Comparison of ENCODE assay signal across 1 cellular context in genomic region chr11:119114351-119114750, GRCh38.
TF ChIP-seq lines count a peak whose summit lies in the region.

No MANE protein-coding gene starts in this region.

TF ChIP-seq in SK-N-SH treated with all-trans-retinoic acid at 6 μM for 48 hours, 23 proteins besides CTCF, POLR2A, EP300 and RAD21 (continued from another document):
- TF ChIP-seq PPARA (CRISPR knock-in tag; IDR thresholded peaks at IDR 0.05; ENCODE audit: borderline replicate concordance) (no peak), ZC3H10 (CRISPR knock-in tag; IDR thresholded peaks at IDR 0.05) (no peak), ZNF70 (CRISPR knock-in tag; IDR thresholded peaks at IDR 0.05) (no peak), ISL1 (CRISPR knock-in tag; IDR thresholded peaks at IDR 0.05) (no peak), ARNTL (CRISPR knock-in tag; IDR thresholded peaks at IDR 0.05; ENCODE audit: borderline replicate concordance, low read depth) (no peak), ZFP30 (CRISPR knock-in tag; IDR thresholded peaks at IDR 0.05) (no peak)
